Comparison of ENCODE assay signal across 8 cellular contexts in the genomic region with DNA sequence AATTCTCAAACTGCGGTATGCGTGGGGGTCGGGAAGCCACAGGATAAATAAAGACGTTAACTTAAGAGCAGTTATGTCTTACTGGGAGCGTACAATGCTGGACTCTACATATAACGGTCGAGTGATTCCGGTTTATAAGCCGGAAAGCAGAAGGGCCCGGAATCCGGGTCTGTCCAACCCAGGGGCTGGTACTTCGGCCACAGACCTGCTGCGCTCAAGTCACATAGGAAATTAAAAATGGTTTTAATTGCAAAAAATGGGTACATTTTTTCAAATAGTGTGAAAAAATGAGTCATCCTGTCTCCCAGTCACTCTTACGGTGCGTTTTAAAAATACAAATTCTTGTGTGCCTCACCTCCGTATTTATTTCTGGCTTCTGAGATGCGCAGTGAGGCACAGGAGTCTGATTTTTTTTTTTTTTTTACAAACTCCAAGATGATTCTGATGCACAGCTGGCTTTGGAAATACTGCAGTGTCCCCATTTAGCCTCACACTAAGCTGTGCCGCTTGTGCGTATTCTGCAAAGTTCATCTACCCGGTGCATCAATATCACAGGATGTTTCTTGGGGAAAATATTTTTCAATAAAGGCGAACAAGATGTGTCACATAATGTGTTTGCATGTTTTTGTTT. TPM values are rescaled to one million over a fixed set of nuclear protein-coding genes. Genes with fewer than 3 reads are reported as not detected.
DNase-seq lines count a peak whose midpoint lies in the region; ATAC-seq, FAIRE-seq and TF ChIP-seq lines count a peak whose summit lies in the region.

No MANE protein-coding gene starts in this region.

- H2AFZ ChIP-seq in IMR-90 (replicated peaks; ENCODE audit: low read length, poor library complexity), result peak overlapping the region; percentile 87

- H3K4ac ChIP-seq in IMR-90 (ENCODE audit: low read depth, low read length), result peak overlapping the region; percentile 83

- peak overlapping the region in 1 of 2 experiments; percentile 38; a peak in 2 of 4 replicates for H4K8ac ChIP-seq in IMR-90 (ENCODE audit: low read depth in 2 of 2, low read length in 2 of 2)

- H2BK120ac ChIP-seq in IMR-90 (ENCODE audit: low read depth, low read length), result peak overlapping the region; percentile 25; the same call in 1 of the 2 replicates

- no peak overlapping the region for H2BK20ac ChIP-seq in IMR-90 (ENCODE audit: low read depth, low read length)

- peak overlapping the region; percentile 95 for H3K4me2 ChIP-seq in IMR-90 (ENCODE audit: low read depth, low read length)

- TF ChIP-seq RAD21 in IMR-90 (IDR thresholded peaks at IDR 0.05; ENCODE audit: low read length), result no peak

- H4K20me1 ChIP-seq in IMR-90 (ENCODE audit: insufficient read depth, low read length), result peaks cover 15% of the 10 kb centered on the region

- H3K23ac ChIP-seq in IMR-90 (ENCODE audit: low read depth, low read length), result peak overlapping the region; percentile 54

- ATAC-seq in IMR-90 (ENCODE audit: low read depth), result no peak
- peak; percentile 2 to 21 for ATAC-seq in lower lobe of right lung

- WGBS in IMR-90 (ENCODE audit: extremely low coverage in 2 of 2, insufficient read length in 1 of 2), 2 experiments, result 10% methylated on average over 9 of the region's 21 CpGs; no CpG with 5 or more reads in 1 of the 2 experiments
- 5 to 9% methylated on average over 21 of the region's 21 CpGs for WGBS in tibial nerve, 2 donors

- peak overlapping the region; percentile 60; the same call in 1 of the 2 replicates for H3K56ac ChIP-seq in IMR-90 (ENCODE audit: extremely low read depth, insufficient read depth, low read length)

- FAIRE-seq in bronchial epithelial cell (lab: Jason Lieb, UNC), result no peak

- TF ChIP-seq POLR2A in IMR-90 (IDR thresholded peaks at IDR 0.05; ENCODE audit: low read depth, low read length) (no peak), tibial nerve (IDR thresholded peaks at IDR 0.05) (peak in 1 of 2 donors; percentile 8)

- H3K27ac ChIP-seq in IMR-90 (ENCODE audit: insufficient read depth, low read length), result peak overlapping the region; percentile 63
- H3K27ac ChIP-seq in lower lobe of right lung, result peak overlapping the region; percentile 89
- peak overlapping the region; percentile 95 to 100 (median 100) for H3K27ac ChIP-seq in tibial nerve

- peak overlapping the region; percentile 80 for H3K14ac ChIP-seq in IMR-90 (replicated peaks; ENCODE audit: low read depth, low read length)

- in situ Hi-C loops in IMR-90 (cut with MboI; ENCODE audit: low sequenced_read_pairs), result no loop called here

- H3K4me1 ChIP-seq in IMR-90 (ENCODE audit: control insufficient read depth, insufficient read depth, low read length), result peaks cover 5% of the 10 kb centered on the region
- H3K4me1 ChIP-seq in lower lobe of right lung, result peaks cover 26% of the 10 kb centered on the region
- peaks cover 0 to 38% (median 17%) of the 10 kb centered on the region in 4 donors for H3K4me1 ChIP-seq in tibial nerve

- BruUV-seq in IMR-90 (replicated peaks; lab: Mats Ljungman, UMichigan), result TSS peak; percentile 83

- H3K36me3 ChIP-seq in IMR-90 (ENCODE audit: control insufficient read depth, insufficient read depth, low read length), result peaks cover 27% of the 10 kb centered on the region
- peaks cover 18% of the 10 kb centered on the region for H3K36me3 ChIP-seq in bronchial epithelial cell (ENCODE audit: control insufficient read depth, insufficient read depth, low read length)
- peaks cover 34% of the 10 kb centered on the region for H3K36me3 ChIP-seq in lower lobe of right lung
- peaks cover 8 to 42% (median 28%) of the 10 kb centered on the region in 3 donors for H3K36me3 ChIP-seq in tibial nerve

- dilution Hi-C loops in IMR-90 (cut with HindIII; ENCODE audit: low sequenced_read_pairs, unreplicated experiment), result no loop called here

- 0 out of 2 replicates have a peak, but pooled peaks cover 4% of the 10 kb centered on the region for H3K9me1 ChIP-seq in IMR-90 (ENCODE audit: insufficient read depth, low read length)

- intact Hi-C loops in IMR-90 (cut with micrococcal nuclease), result loop anchor here (1.0 to 10.0 kb wide), 5 partner anchors 25 to 136 kb away; a partner anchor contains a TSS
- intact Hi-C loops in lower lobe of right lung (cut with DNase I), result no loop called here

- peak overlapping the region; percentile 71; the same call in 1 of the 2 replicates for H3K18ac ChIP-seq in IMR-90 (ENCODE audit: low read depth, low read length)

- CTCF ChIA-PET in IMR-90 (lab: Yijun Ruan, JAX), result interaction anchor here (0.7 kb wide), 1 partner anchor 34 kb away, joined by 3 read pairs; no protein-coding TSS in a partner anchor

- TF ChIP-seq CTCF in IMR-90 (conservative IDR thresholded peaks at IDR 0.05; ENCODE audit: low read depth, low read length) (no peak), bronchial epithelial cell (IDR thresholded peaks at IDR 0.05; ENCODE audit: insufficient read depth, low read length, severe bottlenecking) (no peak), lower lobe of right lung (IDR thresholded peaks at IDR 0.05) (no peak), tibial nerve (IDR thresholded peaks at IDR 0.05) (no peak)

- H2AK5ac ChIP-seq in IMR-90 (ENCODE audit: low read depth, low read length), result peak overlapping the region; percentile 15; the same call in 1 of the 2 replicates

- H2BK5ac ChIP-seq in IMR-90 (ENCODE audit: low read depth, low read length, poor library complexity, severe bottlenecking), result peak overlapping the region; percentile 77

- H3K27me3 ChIP-seq in IMR-90 (ENCODE audit: control insufficient read depth, insufficient read depth, low read length) (no peaks in the 10 kb centered on the region), bronchial epithelial cell (ENCODE audit: control insufficient read depth, insufficient read depth, low read length) (no peaks in the 10 kb centered on the region), lower lobe of right lung (ENCODE audit: low read depth) (no peaks in the 10 kb centered on the region), tibial nerve (no peaks in the 10 kb centered on the region)

- H3K79me1 ChIP-seq in IMR-90 (ENCODE audit: low read depth in 1 of 2, low read length in 2 of 2), result peaks cover 38 to 70% of the 10 kb centered on the region in 2 experiments

- POLR2A ChIA-PET in IMR-90 (lab: Charles Lee; ENCODE audit: unreplicated experiment), result interaction anchor here (0.6 to 1.2 kb wide), 4 partner anchors 8 to 25 kb away, joined by 3 to 8 read pairs (median 5); no protein-coding TSS in a partner anchor

- H2BK15ac ChIP-seq in IMR-90 (ENCODE audit: low read depth, low read length), result no peak overlapping the region; the same call in 2 of the 3 replicates

- peak overlapping the region; percentile 52 for H3K9ac ChIP-seq in IMR-90 (ENCODE audit: low read depth, low read length)

- H4K5ac ChIP-seq in IMR-90 (ENCODE audit: low read depth, low read length), result peak overlapping the region; percentile 46

- peak overlapping the region; percentile 10 for H2AK9ac ChIP-seq in IMR-90 (replicated peaks; ENCODE audit: low read depth, low read length, poor library complexity)

- no peaks in the 10 kb centered on the region for H3K9me3 ChIP-seq in IMR-90 (ENCODE audit: control insufficient read depth, insufficient read depth, low read length)
- H3K9me3 ChIP-seq in lower lobe of right lung, result no peaks in the 10 kb centered on the region
- H3K9me3 ChIP-seq in tibial nerve, result no peaks in the 10 kb centered on the region

- DNase-seq in NCI-H82 (lab: John Stamatoyannopoulos, UW) (peak; percentile 44), NCI-H82 treated with DMSO at 0.1 percent for 48 hours (lab: John Stamatoyannopoulos, UW; ENCODE audit: unreplicated experiment) (no peak), IMR-90 (peak; percentile 43), bronchial epithelial cell (ENCODE audit: low read depth) (peak; percentile 18), lower lobe of right lung (no peak), tibial nerve (ENCODE audit: low spot score in 2 of 2) (no peak), DMS153 (lab: John Stamatoyannopoulos, UW) (no peak), cortex of kidney (lab: John Stamatoyannopoulos, UW) (no peak)

- H4K91ac ChIP-seq in IMR-90 (ENCODE audit: insufficient read depth, low read depth, low read length), result peak overlapping the region; percentile 14; the same call in 1 of the 2 replicates

- TF ChIP-seq EP300 in tibial nerve (IDR thresholded peaks at IDR 0.05), result no peak

- H3K4me3 ChIP-seq in IMR-90 (ENCODE audit: insufficient read depth, low read depth, low read length) (peak overlapping the region; percentile 57), bronchial epithelial cell (ENCODE audit: low read depth, low read length) (peak overlapping the region; percentile 98), lower lobe of right lung (peak overlapping the region; percentile 83), tibial nerve (peak overlapping the region; percentile 68 to 100 (median 95))

RNA-seq across cellular contexts. Expression of a gene that starts 1.0 kb away (rescaled TPM):
- total RNA-seq in IMR-90 (2012; rRNA removed) (5.4 and 6.1 TPM in 2 replicates), bronchial epithelial cell (4.6 and 6.3 TPM in 2 replicates), lower lobe of right lung (34.7 TPM), tibial nerve (10 to 100 TPM; 52.2 to 59.0 (median 53.0) TPM)
- polyA plus RNA-seq in IMR-90 (2012; rRNA removed), result 17.8 and 18.3 TPM in 2 replicates
- 16.0 and 23.4 TPM in 2 replicates for polyA plus RNA-seq in IMR-90 (2012; cell fraction: cytosol; rRNA removed)
- 23.7 and 43.7 TPM in 2 replicates for polyA plus RNA-seq in IMR-90 (2012; cell fraction: nucleus; rRNA removed; ENCODE audit: low replicate concordance)

RNA-seq across cellular contexts. Expression of a gene that starts 23.6 kb away (rescaled TPM):
- total RNA-seq in IMR-90 (2012; rRNA removed) (5.0 and 5.4 TPM in 2 replicates), bronchial epithelial cell (26.9 and 37.4 TPM in 2 replicates), lower lobe of right lung (145 TPM), tibial nerve (100 to 1,000 TPM in 3 of 4 donors, 10 to 100 TPM in 1; 74.7 to 713 (median 134) TPM)
- polyA plus RNA-seq in IMR-90 (2012; rRNA removed), result 53.5 and 55.8 TPM in 2 replicates
- polyA plus RNA-seq in IMR-90 (2012; cell fraction: cytosol; rRNA removed), result 68.7 and 135 TPM in 2 replicates
- 46.1 and 62.0 TPM in 2 replicates for polyA plus RNA-seq in IMR-90 (2012; cell fraction: nucleus; rRNA removed; ENCODE audit: low replicate concordance)

RNA-seq across cellular contexts. Expression of a gene that starts 36.5 kb away (rescaled TPM):
- total RNA-seq in IMR-90 (2012; rRNA removed) (11.8 and 12.5 TPM in 2 replicates), bronchial epithelial cell (10.3 and 11.8 TPM in 2 replicates), lower lobe of right lung (20.4 TPM), tibial nerve (10 to 100 TPM; 24.3 to 42.3 (median 28.6) TPM)
- polyA plus RNA-seq in IMR-90 (2012; rRNA removed), result 17.8 and 20.2 TPM in 2 replicates
- 6.2 and 10.9 TPM in 2 replicates for polyA plus RNA-seq in IMR-90 (2012; cell fraction: cytosol; rRNA removed)
- polyA plus RNA-seq in IMR-90 (2012; cell fraction: nucleus; rRNA removed; ENCODE audit: low replicate concordance), result 89.9 and 166 TPM in 2 replicates

RNA-seq across cellular contexts. Expression of a gene that starts 44.4 kb away (rescaled TPM):
- total RNA-seq in IMR-90 (2012; rRNA removed), result 19.0 and 30.3 TPM in 2 replicates
- polyA plus RNA-seq in IMR-90 (2012; rRNA removed), result 290 and 312 TPM in 2 replicates
- polyA plus RNA-seq in IMR-90 (2012; cell fraction: cytosol; rRNA removed), result 132 and 313 TPM in 2 replicates
- polyA plus RNA-seq in IMR-90 (2012; cell fraction: nucleus; rRNA removed; ENCODE audit: low replicate concordance), result 979 and 1,055 TPM in 2 replicates
- total RNA-seq in bronchial epithelial cell, result 16.8 and 21.0 TPM in 2 replicates
- total RNA-seq in lower lobe of right lung, result 185 TPM
- 10 to 100 TPM; 50.4 to 87.3 (median 71.7) TPM for total RNA-seq in tibial nerve

RNA-seq across cellular contexts. Expression of a gene that starts 44.5 kb away (rescaled TPM):
- total RNA-seq in IMR-90 (2012; rRNA removed) (0.56 and 1.1 TPM in 2 replicates), bronchial epithelial cell (1.8 and 2.6 TPM in 2 replicates), lower lobe of right lung (2.4 TPM), tibial nerve (10 to 100 TPM in 3 of 4 donors, 1 to 10 TPM in 1; 7.7 to 42.9 (median 15.6) TPM)
- 2.0 and 2.5 TPM in 2 replicates for polyA plus RNA-seq in IMR-90 (2012; rRNA removed)
- polyA plus RNA-seq in IMR-90 (2012; cell fraction: cytosol; rRNA removed), result 1.2 and 3.0 TPM in 2 replicates
- polyA plus RNA-seq in IMR-90 (2012; cell fraction: nucleus; rRNA removed; ENCODE audit: low replicate concordance), result 9.3 and 17.2 TPM in 2 replicates

Comparison
In these comparisons a context has a peak if more than half of its experiments do, and no peak if none do; other contexts are left out.
1. DNase-seq: peak in NCI-H82 (single experiment), IMR-90 (single experiment) and bronchial epithelial cell (single experiment); none in NCI-H82 treated with DMSO at 0.1 percent for 48 hours (single experiment), lower lobe of right lung (single experiment), tibial nerve (0 of 2), DMS153 (single experiment) and cortex of kidney (single experiment).
2. Peak in every context shown above with its lines, with median percentiles within 50 percentile points of each other: H3K27ac ChIP-seq and H3K4me3 ChIP-seq.